In the genomic region with DNA sequence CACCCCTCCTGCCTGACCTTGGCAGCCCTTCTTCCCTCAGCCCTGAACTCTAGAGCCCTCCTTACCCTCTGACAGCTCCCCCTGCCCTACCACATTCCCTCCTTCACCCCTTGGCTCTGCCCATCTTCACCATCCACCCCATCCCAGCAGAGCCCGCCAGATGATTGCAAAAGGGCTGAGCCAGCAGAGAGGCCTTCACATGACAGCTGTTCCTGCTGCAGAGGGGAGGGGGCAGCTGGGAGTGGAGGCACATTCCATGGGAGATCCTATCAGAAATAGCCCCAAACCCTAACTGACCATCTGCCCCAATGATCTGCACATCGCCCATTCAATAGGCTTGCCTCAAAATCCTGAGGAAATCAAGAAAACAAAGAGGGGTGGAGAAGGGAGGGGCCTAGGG, we compare ENCODE assay signal across 9 cellular contexts. TPM values are rescaled to one million over a fixed set of nuclear protein-coding genes. Genes with fewer than 3 reads are reported as not detected.
DNase-seq lines count a peak whose midpoint lies in the region; ATAC-seq and TF ChIP-seq lines count a peak whose summit lies in the region.
"Had no signal": no experiment of that assay in that cellular context is flagged by ENCODE, and none has a peak within 500 bp of the region (broad histone marks: within the 10 kb centered on the region; RNA-seq: fewer than 3 reads in every experiment).

No MANE protein-coding gene starts in this region.

- no peak for ATAC-seq in GM18861 (IDR thresholded peaks at IDR 0.05; ENCODE audit: unreplicated experiment)

- H3K9me3 ChIP-seq in GM23248 (ENCODE audit: low read depth) (no peaks in the 10 kb centered on the region), SJSA1 (replicated peaks) (no peaks in the 10 kb centered on the region), esophagus squamous epithelium (no peaks in the 10 kb centered on the region), skeletal muscle satellite cell (replicated peaks; ENCODE audit: low read length) (no peaks in the 10 kb centered on the region)
- H3K9me3 ChIP-seq: right lobe of liver had no signal

- no peak for TF ChIP-seq POLR2A in esophagus squamous epithelium (IDR thresholded peaks at IDR 0.05)

- H3K9me2 ChIP-seq in GM23248 (ENCODE audit: insufficient read depth): no peaks in the 10 kb centered on the region

- TF ChIP-seq CTCF in esophagus squamous epithelium (IDR thresholded peaks at IDR 0.05): no peak

- H3K4me1 ChIP-seq in GM23248 (ENCODE audit: insufficient read depth) (peaks cover 50% of the 10 kb centered on the region), SJSA1 (replicated peaks) (peaks cover 71% of the 10 kb centered on the region), esophagus squamous epithelium (peaks cover 75 to 100% (median 89%) of the 10 kb centered on the region in 3 donors), skeletal muscle satellite cell (ENCODE audit: control insufficient read depth, insufficient read depth, low read length) (peaks cover 66% of the 10 kb centered on the region)

- 43 to 49% methylated on average over 2 of the region's 2 CpGs for WGBS in GM23248 (ENCODE audit: low coverage in 1 of 2, low lambda C conversion rate in 2 of 2, missing lambda C conversion rate in 2 of 2), 2 experiments
- 67% methylated on average over 1 of the region's 2 CpGs; no CpG with 5 or more reads in 1 of the 2 donors for WGBS in esophagus squamous epithelium, 2 donors

- intact Hi-C loops in esophagus squamous epithelium (cut with DNase I): no loop called here

- H3K9ac ChIP-seq in GM23248 (peak overlapping the region; percentile 81), skeletal muscle satellite cell (ENCODE audit: low read depth, low read length) (peak overlapping the region; percentile 90)

- H3K4me2 ChIP-seq in GM23248 (ENCODE audit: unreplicated experiment) (peak overlapping the region; percentile 95), skeletal muscle satellite cell (ENCODE audit: low read length) (peak overlapping the region; percentile 88)

- H2AFZ ChIP-seq in GM23248: no peak overlapping the region

- peaks cover 8% of the 10 kb centered on the region; the same call in 1 of the 2 replicates for H3K36me3 ChIP-seq in GM23248 (ENCODE audit: low read depth)
- peaks cover 31% of the 10 kb centered on the region for H3K36me3 ChIP-seq in SJSA1
- peaks cover 0 to 20% (median 6%) of the 10 kb centered on the region in 3 donors for H3K36me3 ChIP-seq in esophagus squamous epithelium
- H3K36me3 ChIP-seq in skeletal muscle satellite cell (ENCODE audit: insufficient read depth, low read length): peaks cover 15% of the 10 kb centered on the region

- H3K27ac ChIP-seq in GM23248: peak overlapping the region; percentile 90
- peak overlapping the region; percentile 96 for H3K27ac ChIP-seq in SJSA1
- peak overlapping the region; percentile 92 to 95 (median 94) for H3K27ac ChIP-seq in esophagus squamous epithelium

- H3K4me3 ChIP-seq in GM23248 (peak overlapping the region; percentile 72), SJSA1 (no peak overlapping the region), esophagus squamous epithelium (peak overlapping the region in 1 of 4 donors; percentile 52), skeletal muscle satellite cell (ENCODE audit: low read length) (peak overlapping the region; percentile 64)
- H3K4me3 ChIP-seq: right lobe of liver had no signal

- in situ Hi-C loops in GM23248 (cut with MboI): loop anchor here (10.0 kb wide), 1 partner anchor 160 kb away; no protein-coding TSS in a partner anchor

- H3K79me2 ChIP-seq in GM23248 (ENCODE audit: insufficient read depth): peaks cover 58% of the 10 kb centered on the region

- no peak for DNase-seq in GM23248
- no peak for DNase-seq in SJSA1 (ENCODE audit: low read depth in 1 of 2, low spot score in 2 of 2)
- DNase-seq in esophagus squamous epithelium (lab: John Stamatoyannopoulos, UW): no peak
- DNase-seq in NCI-H2227 (lab: John Stamatoyannopoulos, UW; ENCODE audit: unreplicated experiment): no peak
- no peak for DNase-seq in AG20443 (ENCODE audit: low spot score)
- DNase-seq in GM03348 (ENCODE audit: low spot score): no peak

- no peaks in the 10 kb centered on the region for H4K20me1 ChIP-seq in GM23248 (ENCODE audit: insufficient read depth)

- H3F3A ChIP-seq in GM23248 (ENCODE audit: insufficient read depth): peaks cover 60% of the 10 kb centered on the region

- H3K27me3 ChIP-seq in GM23248 (replicated peaks; ENCODE audit: insufficient read depth) (no peaks in the 10 kb centered on the region), SJSA1 (replicated peaks) (no peaks in the 10 kb centered on the region), esophagus squamous epithelium (no peaks in the 10 kb centered on the region), skeletal muscle satellite cell (ENCODE audit: control insufficient read depth, insufficient read depth, low read length) (no peaks in the 10 kb centered on the region)
- H3K27me3 ChIP-seq: right lobe of liver had no signal

RNA-seq across cellular contexts. Expression of a gene that starts 7.8 kb away (rescaled TPM):
- 548 and 557 TPM in 2 replicates for total RNA-seq in GM23248 (2014; rRNA removed; shearing (Covaris generic))
- polyA plus RNA-seq in GM23248 (2016; fragmentation: Nextera tagmentation; extraction: Ambion mirVana): 163 and 167 TPM in 2 replicates
- 306 and 345 TPM in 2 replicates for total RNA-seq in SJSA1 (2014; rRNA removed; shearing (Covaris generic))
- 1,000 to 10,000 TPM in 2 of 4 donors, 100 to 1,000 TPM in 2; 695 to 1,250 (median 954) TPM for total RNA-seq in esophagus squamous epithelium
- total RNA-seq in skeletal muscle satellite cell (2012; rRNA removed): 722 and 788 TPM in 2 replicates

RNA-seq across cellular contexts. Expression of a gene that starts 19.3 kb away (rescaled TPM):
- total RNA-seq in GM23248 (2014; rRNA removed; shearing (Covaris generic)): 1,322 and 1,677 TPM in 2 replicates
- 533 and 544 TPM in 2 replicates for polyA plus RNA-seq in GM23248 (2016; fragmentation: Nextera tagmentation; extraction: Ambion mirVana)
- 1,705 and 1,743 TPM in 2 replicates for total RNA-seq in SJSA1 (2014; rRNA removed; shearing (Covaris generic))
- 1,000 to 10,000 TPM; 1,144 to 2,095 (median 1,685) TPM for total RNA-seq in esophagus squamous epithelium
- total RNA-seq in skeletal muscle satellite cell (2012; rRNA removed): 999 and 1,397 TPM in 2 replicates

RNA-seq across cellular contexts. Expression of a gene that starts 36.9 kb away (rescaled TPM):
- total RNA-seq in GM23248 (2014; rRNA removed; shearing (Covaris generic)): 6.1 and 7.7 TPM in 2 replicates
- 11.1 and 12.1 TPM in 2 replicates for polyA plus RNA-seq in GM23248 (2016; fragmentation: Nextera tagmentation; extraction: Ambion mirVana)
- 8.5 and 10.1 TPM in 2 replicates for total RNA-seq in SJSA1 (2014; rRNA removed; shearing (Covaris generic))
- 10 to 100 TPM in 1 of 4 donors, 1 to 10 TPM in 3; 5.0 to 12.7 (median 8.0) TPM for total RNA-seq in esophagus squamous epithelium
- total RNA-seq in skeletal muscle satellite cell (2012; rRNA removed): 6.1 and 8.1 TPM in 2 replicates

RNA-seq across cellular contexts. Expression of a gene that starts 47.3 kb away (rescaled TPM):
- 98.8 and 114 TPM in 2 replicates for total RNA-seq in GM23248 (2014; rRNA removed; shearing (Covaris generic))
- 26.3 and 28.9 TPM in 2 replicates for polyA plus RNA-seq in GM23248 (2016; fragmentation: Nextera tagmentation; extraction: Ambion mirVana)
- 128 and 214 TPM in 2 replicates for total RNA-seq in SJSA1 (2014; rRNA removed; shearing (Covaris generic))
- total RNA-seq in esophagus squamous epithelium: 100 to 1,000 TPM; 103 to 132 (median 111) TPM
- total RNA-seq in skeletal muscle satellite cell (2012; rRNA removed): 90.0 and 104 TPM in 2 replicates

RNA-seq across cellular contexts. Expression of a gene that starts 58.2 kb away (rescaled TPM):
- 43.4 and 47.2 TPM in 2 replicates for total RNA-seq in GM23248 (2014; rRNA removed; shearing (Covaris generic))
- polyA plus RNA-seq in GM23248 (2016; fragmentation: Nextera tagmentation; extraction: Ambion mirVana): 32.8 and 34.8 TPM in 2 replicates
- 19.8 and 28.1 TPM in 2 replicates for total RNA-seq in SJSA1 (2014; rRNA removed; shearing (Covaris generic))
- total RNA-seq in esophagus squamous epithelium: 10 to 100 TPM; 34.7 to 58.6 (median 53.6) TPM
- 13.8 and 19.0 TPM in 2 replicates for total RNA-seq in skeletal muscle satellite cell (2012; rRNA removed)
